In the genomic region with DNA sequence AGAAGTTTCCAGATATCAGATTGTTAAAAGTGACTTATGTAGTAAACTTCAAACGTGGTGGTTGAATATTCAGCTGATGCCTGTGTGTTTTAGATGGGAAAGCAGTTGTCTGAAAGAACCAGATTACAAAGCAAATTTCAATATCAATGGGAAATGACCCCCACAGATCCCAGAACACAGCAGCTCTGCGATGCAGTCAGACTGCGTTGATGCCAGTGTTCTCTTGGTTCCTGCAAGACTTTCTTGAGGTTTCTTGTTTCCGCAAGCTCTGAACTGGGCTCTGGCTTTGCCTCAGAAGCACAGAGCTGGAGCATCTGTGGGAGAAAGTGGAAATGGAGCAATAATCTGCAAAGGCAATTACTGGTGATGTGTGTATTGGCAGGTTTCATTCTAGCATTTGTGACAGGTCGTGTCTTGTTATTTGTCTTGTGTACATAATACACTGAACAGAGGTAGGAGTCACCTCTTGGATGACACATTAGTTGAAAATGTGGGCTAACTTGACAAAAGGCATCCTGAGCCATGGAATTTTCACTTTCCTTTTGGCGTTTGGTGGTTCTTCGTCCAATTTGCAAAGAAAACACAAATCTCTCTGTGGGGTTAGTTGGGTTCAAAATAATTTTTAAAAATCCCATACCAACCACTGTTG, we compare ENCODE assay signal across 28 cellular contexts. TPM values are rescaled to one million over a fixed set of nuclear protein-coding genes. Genes with fewer than 3 reads are reported as not detected.
DNase-seq lines count a peak whose midpoint lies in the region; ATAC-seq, FAIRE-seq and TF ChIP-seq lines count a peak whose summit lies in the region.
"Had no signal": no experiment of that assay in that cellular context is flagged by ENCODE, and none has a peak within 500 bp of the region (broad histone marks: within the 10 kb centered on the region; RNA-seq: fewer than 3 reads in every experiment).

No MANE protein-coding gene starts in this region.

- WGBS in endodermal cell (ENCODE audit: insufficient coverage in 1 of 2, insufficient read length in 1 of 2), 2 experiments = 56 to 65% methylated on average over 3 to 7 of the region's 7 CpGs

- H3K36me3 Mint-ChIP-seq in endodermal cell (ENCODE audit: low read depth) = no peaks in the 10 kb centered on the region
- no peaks in the 10 kb centered on the region for H3K36me3 Mint-ChIP-seq in neural crest cell (ENCODE audit: low read depth)
- H3K36me3 Mint-ChIP-seq: activated naive CD4-positive, alpha-beta T cell treated with anti-CD3 and anti-CD28 coated beads, Interleukin-2, amount 10 ng/mL, durations not matched to agents 7 days and 5 days; CD8-positive, alpha-beta T cell had no signal

- H3K4me3 Mint-ChIP-seq in endodermal cell = no peak overlapping the region
- no peak overlapping the region for H3K4me3 Mint-ChIP-seq in neural crest cell
- H3K4me3 Mint-ChIP-seq: activated B cell treated with CpG ODN at 0.5 μM for 24 hours; activated CD4-positive, alpha-beta memory T cell treated with anti-CD3 and anti-CD28 coated beads, Interleukin-2, amount 10 ng/mL, durations not matched to agents 7 days and 5 days; activated naive CD4-positive, alpha-beta T cell treated with anti-CD3 and anti-CD28 coated beads, Interleukin-2, amount 10 ng/mL, durations not matched to agents 7 days and 5 days; activated T-cell treated with anti-CD3 and anti-CD28 coated beads, Interleukin-2, amount 50 U/mL, for 24 hours; CD8-positive, alpha-beta T cell; naive thymus-derived CD4-positive, alpha-beta T cell; stimulated activated naive CD8-positive, alpha-beta T cell treated with anti-CD3 and anti-CD28 coated beads, Interleukin-15, amount 100 ng/mL, for 72 hours had no signal

- H3K27me3 ChIP-seq in endodermal cell (ENCODE audit: control insufficient read depth, insufficient read depth, low read length, poor library complexity, severe bottlenecking) (peaks cover 4% of the 10 kb centered on the region), colonic mucosa (no peaks in the 10 kb centered on the region)
- H3K27me3 ChIP-seq: ascending aorta had no signal

- DNase-seq in GM12891 (ENCODE audit: insufficient read length, low spot score) (no peak), M059J (ENCODE audit: low read depth) (peak; percentile 46), endodermal cell (peak; percentile 41), neural crest cell (ENCODE audit: low read depth, low spot score) (no peak), colonic mucosa (no peak), NCI-H2196 (lab: John Stamatoyannopoulos, UW; ENCODE audit: unreplicated experiment) (no peak)
- no peak for DNase-seq in stimulated activated CD8-positive, alpha-beta memory T cell treated with anti-CD3 and anti-CD28 coated beads, Interleukin-4, amount 100 ng/mL, for 48 hours
- DNase-seq: activated B cell treated with CpG ODN at 0.5 μM for 24 hours; activated CD4-positive, alpha-beta memory T cell treated with anti-CD3 and anti-CD28 coated beads, Interleukin-2, amount 10 ng/mL, durations not matched to agents 7 days and 5 days; activated naive CD4-positive, alpha-beta T cell treated with anti-CD3 and anti-CD28 coated beads, Interleukin-2, amount 10 ng/mL, durations not matched to agents 7 days and 5 days; activated T-cell treated with anti-CD3 and anti-CD28 coated beads, Interleukin-2, amount 50 U/mL, for 24 hours; CD8-positive, alpha-beta T cell; DND-41; naive thymus-derived CD4-positive, alpha-beta T cell; NCI-H1694; stimulated activated CD4-positive, alpha-beta T cell treated with anti-CD3 and anti-CD28 coated beads, Interleukin-2, amount 100 ng/mL, for 48 hours; stimulated activated naive CD8-positive, alpha-beta T cell treated with anti-CD3 and anti-CD28 coated beads, Interleukin-15, amount 100 ng/mL, for 72 hours; T-helper 2 cell; upper lobe of right lung had no signal

- H3K27ac Mint-ChIP-seq in endodermal cell (no peak overlapping the region), neural crest cell (ENCODE audit: unreplicated experiment) (peak overlapping the region; percentile 9)
- H3K27ac Mint-ChIP-seq: activated B cell treated with CpG ODN at 0.5 μM for 24 hours; activated CD4-positive, alpha-beta memory T cell treated with anti-CD3 and anti-CD28 coated beads, Interleukin-2, amount 10 ng/mL, durations not matched to agents 7 days and 5 days; activated naive CD4-positive, alpha-beta T cell treated with anti-CD3 and anti-CD28 coated beads, Interleukin-2, amount 10 ng/mL, durations not matched to agents 7 days and 5 days; activated T-cell treated with anti-CD3 and anti-CD28 coated beads, Interleukin-2, amount 50 U/mL, for 24 hours; CD8-positive, alpha-beta T cell; naive thymus-derived CD4-positive, alpha-beta T cell had no signal

- H3K9me3 ChIP-seq in endodermal cell (ENCODE audit: control insufficient read depth, low read length) = no peaks in the 10 kb centered on the region
- H3K9me3 ChIP-seq in colonic mucosa = no peaks in the 10 kb centered on the region
- H3K9me3 ChIP-seq: ascending aorta, upper lobe of right lung had no signal

- H3K27ac ChIP-seq in endodermal cell (ENCODE audit: low read depth, low read length) (no peak overlapping the region), colonic mucosa (no peak overlapping the region)
- H3K27ac ChIP-seq: ascending aorta, upper lobe of right lung had no signal

- peak; percentile 41 for FAIRE-seq in GM12891 (lab: Jason Lieb, UNC)
- FAIRE-seq: GM18507, HTR-8/SVneo, islet of Langerhans had no signal

- intact Hi-C loops in colonic mucosa (cut with DNase I) = no loop called here

- H3K4me3 ChIP-seq in endodermal cell (ENCODE audit: low read length) (no peak overlapping the region), colonic mucosa (no peak overlapping the region)
- H3K4me3 ChIP-seq: ascending aorta, skin epidermis, upper lobe of right lung had no signal

- H3K4me1 Mint-ChIP-seq in endodermal cell (peaks cover 6% of the 10 kb centered on the region), neural crest cell (peaks cover 14% of the 10 kb centered on the region)
- H3K4me1 Mint-ChIP-seq: stimulated activated naive CD8-positive, alpha-beta T cell treated with anti-CD3 and anti-CD28 coated beads, Interleukin-15, amount 100 ng/mL, for 72 hours had no signal

- TF ChIP-seq CTCF in endodermal cell (conservative IDR thresholded peaks at IDR 0.05) (no peak), neural crest cell (conservative IDR thresholded peaks at IDR 0.05) (no peak), colonic mucosa (IDR thresholded peaks at IDR 0.05) (no peak)

- H3K9me3 Mint-ChIP-seq in endodermal cell (no peaks in the 10 kb centered on the region), neural crest cell (no peaks in the 10 kb centered on the region)
- H3K9me3 Mint-ChIP-seq: activated B cell treated with CpG ODN at 0.5 μM for 24 hours; activated CD4-positive, alpha-beta memory T cell treated with anti-CD3 and anti-CD28 coated beads, Interleukin-2, amount 10 ng/mL, durations not matched to agents 7 days and 5 days; activated naive CD4-positive, alpha-beta T cell treated with anti-CD3 and anti-CD28 coated beads, Interleukin-2, amount 10 ng/mL, durations not matched to agents 7 days and 5 days; activated T-cell treated with anti-CD3 and anti-CD28 coated beads, Interleukin-2, amount 50 U/mL, for 24 hours; CD8-positive, alpha-beta T cell; naive thymus-derived CD4-positive, alpha-beta T cell; stimulated activated naive CD8-positive, alpha-beta T cell treated with anti-CD3 and anti-CD28 coated beads, Interleukin-15, amount 100 ng/mL, for 72 hours had no signal

- no peak overlapping the region for H3K9ac ChIP-seq in endodermal cell (ENCODE audit: extremely low read depth, low read length, poor library complexity, severe bottlenecking)
- no peak overlapping the region for H3K9ac ChIP-seq in colonic mucosa (ENCODE audit: low read depth in 2 of 2, low read length in 2 of 2)

- no peaks in the 10 kb centered on the region for H3K4me1 ChIP-seq in endodermal cell (ENCODE audit: control insufficient read depth, insufficient read depth, low read length)
- no peaks in the 10 kb centered on the region for H3K4me1 ChIP-seq in colonic mucosa
- H3K4me1 ChIP-seq: ascending aorta, upper lobe of right lung had no signal

- TF ChIP-seq POLR2A in GM12891 (IDR thresholded peaks at IDR 0.05; ENCODE audit: low read depth, low read length) = no peak

- no peak for ATAC-seq in GM21360 (IDR thresholded peaks at IDR 0.05; ENCODE audit: unreplicated experiment)
- ATAC-seq: CD8-positive, alpha-beta T cell; naive thymus-derived CD4-positive, alpha-beta T cell; stimulated activated naive CD8-positive, alpha-beta T cell treated with anti-CD3 and anti-CD28 coated beads, Interleukin-15, amount 100 ng/mL, for 72 hours; upper lobe of right lung had no signal

- no peaks in the 10 kb centered on the region for H3K36me3 ChIP-seq in endodermal cell (ENCODE audit: control insufficient read depth, insufficient read depth, low read length)
- no peaks in the 10 kb centered on the region for H3K36me3 ChIP-seq in colonic mucosa
- H3K36me3 ChIP-seq: ascending aorta, upper lobe of right lung had no signal

- H3K27me3 Mint-ChIP-seq in endodermal cell (ENCODE audit: insufficient read depth) = peaks cover 21% of the 10 kb centered on the region
- no peaks in the 10 kb centered on the region for H3K27me3 Mint-ChIP-seq in neural crest cell (ENCODE audit: low read depth)
- H3K27me3 Mint-ChIP-seq: activated B cell treated with CpG ODN at 0.5 μM for 24 hours; activated CD4-positive, alpha-beta memory T cell treated with anti-CD3 and anti-CD28 coated beads, Interleukin-2, amount 10 ng/mL, durations not matched to agents 7 days and 5 days had no signal

TF ChIP-seq in GM12891, 5 proteins besides CTCF, POLR2A, EP300 and RAD21:
- TF ChIP-seq SPI1 (IDR thresholded peaks at IDR 0.05; ENCODE audit: low read depth, low read length) (no peak), TAF1 (IDR thresholded peaks at IDR 0.05; ENCODE audit: low read depth, low read length) (no peak), POU2F2 (IDR thresholded peaks at IDR 0.05; ENCODE audit: low read depth, low read length) (no peak), POLR2AphosphoS5 (IDR thresholded peaks at IDR 0.05; ENCODE audit: low read depth, low read length) (no peak), PAX5 (IDR thresholded peaks at IDR 0.05; ENCODE audit: insufficient read depth, low read length, severe bottlenecking) (no peak)

RNA-seq across cellular contexts. Expression of a gene that starts 10.8 kb away (rescaled TPM):
- 2.2 TPM for polyA plus RNA-seq in GM12891 (2012; ENCODE audit: low read depth, missing spikeins)
- total RNA-seq in M059J (2014; rRNA removed; shearing (Covaris generic)) = 27.0 and 28.8 TPM in 2 replicates
- total RNA-seq in endodermal cell = 10 to 100 TPM; 12.6 to 14.5 TPM
- polyA plus RNA-seq in endodermal cell (2013, experiment 1 of 2) = 5.6 TPM
- polyA plus RNA-seq in endodermal cell (2013, experiment 2 of 2) = 2.4 TPM
- total RNA-seq in neural crest cell = not detected in 2 replicates
- 1 to 10 TPM; 2.6 to 3.4 TPM for total RNA-seq in colonic mucosa
- total RNA-seq: ascending aorta; CD8-positive, alpha-beta T cell; lung microvascular endothelial cell; OCI-LY7; posterior vena cava had no signal
- polyA plus RNA-seq: naive thymus-derived CD4-positive, alpha-beta T cell had no signal

Comparison
In these comparisons a context has a peak if more than half of its experiments do, and no peak if none do; other contexts are left out.
1. DNase-seq: peak in M059J (single experiment) and endodermal cell (single experiment); none in GM12891 (single experiment), neural crest cell (single experiment), colonic mucosa (single experiment), stimulated activated CD8-positive, alpha-beta memory T cell treated with anti-CD3 and anti-CD28 coated beads, Interleukin-4, amount 100 ng/mL, for 48 hours (single experiment) and NCI-H2196 (single experiment).